In genomic region chr1:160136121-160136925, GRCh38 we compare ENCODE assay signal across 1 cellular context.
TF ChIP-seq lines count a peak whose summit lies in the region.

No MANE protein-coding gene starts in this region.

TF ChIP-seq in GM23338, 12 proteins besides CTCF, POLR2A, EP300 and RAD21 (continued from another document):
- TF ChIP-seq, protein P1, sequence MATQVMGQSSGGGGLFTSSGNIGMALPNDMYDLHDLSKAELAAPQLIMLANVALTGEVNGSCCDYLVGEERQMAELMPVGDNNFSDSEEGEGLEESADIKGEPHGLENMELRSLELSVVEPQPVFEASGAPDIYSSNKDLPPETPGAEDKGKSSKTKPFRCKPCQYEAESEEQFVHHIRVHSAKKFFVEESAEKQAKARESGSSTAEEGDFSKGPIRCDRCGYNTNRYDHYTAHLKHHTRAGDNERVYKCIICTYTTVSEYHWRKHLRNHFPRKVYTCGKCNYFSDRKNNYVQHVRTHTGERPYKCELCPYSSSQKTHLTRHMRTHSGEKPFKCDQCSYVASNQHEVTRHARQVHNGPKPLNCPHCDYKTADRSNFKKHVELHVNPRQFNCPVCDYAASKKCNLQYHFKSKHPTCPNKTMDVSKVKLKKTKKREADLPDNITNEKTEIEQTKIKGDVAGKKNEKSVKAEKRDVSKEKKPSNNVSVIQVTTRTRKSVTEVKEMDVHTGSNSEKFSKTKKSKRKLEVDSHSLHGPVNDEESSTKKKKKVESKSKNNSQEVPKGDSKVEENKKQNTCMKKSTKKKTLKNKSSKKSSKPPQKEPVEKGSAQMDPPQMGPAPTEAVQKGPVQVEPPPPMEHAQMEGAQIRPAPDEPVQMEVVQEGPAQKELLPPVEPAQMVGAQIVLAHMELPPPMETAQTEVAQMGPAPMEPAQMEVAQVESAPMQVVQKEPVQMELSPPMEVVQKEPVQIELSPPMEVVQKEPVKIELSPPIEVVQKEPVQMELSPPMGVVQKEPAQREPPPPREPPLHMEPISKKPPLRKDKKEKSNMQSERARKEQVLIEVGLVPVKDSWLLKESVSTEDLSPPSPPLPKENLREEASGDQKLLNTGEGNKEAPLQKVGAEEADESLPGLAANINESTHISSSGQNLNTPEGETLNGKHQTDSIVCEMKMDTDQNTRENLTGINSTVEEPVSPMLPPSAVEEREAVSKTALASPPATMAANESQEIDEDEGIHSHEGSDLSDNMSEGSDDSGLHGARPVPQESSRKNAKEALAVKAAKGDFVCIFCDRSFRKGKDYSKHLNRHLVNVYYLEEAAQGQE (IDR thresholded peaks at IDR 0.05; ENCODE audit: unreplicated experiment), result no peak
- TF ChIP-seq, protein P2, sequence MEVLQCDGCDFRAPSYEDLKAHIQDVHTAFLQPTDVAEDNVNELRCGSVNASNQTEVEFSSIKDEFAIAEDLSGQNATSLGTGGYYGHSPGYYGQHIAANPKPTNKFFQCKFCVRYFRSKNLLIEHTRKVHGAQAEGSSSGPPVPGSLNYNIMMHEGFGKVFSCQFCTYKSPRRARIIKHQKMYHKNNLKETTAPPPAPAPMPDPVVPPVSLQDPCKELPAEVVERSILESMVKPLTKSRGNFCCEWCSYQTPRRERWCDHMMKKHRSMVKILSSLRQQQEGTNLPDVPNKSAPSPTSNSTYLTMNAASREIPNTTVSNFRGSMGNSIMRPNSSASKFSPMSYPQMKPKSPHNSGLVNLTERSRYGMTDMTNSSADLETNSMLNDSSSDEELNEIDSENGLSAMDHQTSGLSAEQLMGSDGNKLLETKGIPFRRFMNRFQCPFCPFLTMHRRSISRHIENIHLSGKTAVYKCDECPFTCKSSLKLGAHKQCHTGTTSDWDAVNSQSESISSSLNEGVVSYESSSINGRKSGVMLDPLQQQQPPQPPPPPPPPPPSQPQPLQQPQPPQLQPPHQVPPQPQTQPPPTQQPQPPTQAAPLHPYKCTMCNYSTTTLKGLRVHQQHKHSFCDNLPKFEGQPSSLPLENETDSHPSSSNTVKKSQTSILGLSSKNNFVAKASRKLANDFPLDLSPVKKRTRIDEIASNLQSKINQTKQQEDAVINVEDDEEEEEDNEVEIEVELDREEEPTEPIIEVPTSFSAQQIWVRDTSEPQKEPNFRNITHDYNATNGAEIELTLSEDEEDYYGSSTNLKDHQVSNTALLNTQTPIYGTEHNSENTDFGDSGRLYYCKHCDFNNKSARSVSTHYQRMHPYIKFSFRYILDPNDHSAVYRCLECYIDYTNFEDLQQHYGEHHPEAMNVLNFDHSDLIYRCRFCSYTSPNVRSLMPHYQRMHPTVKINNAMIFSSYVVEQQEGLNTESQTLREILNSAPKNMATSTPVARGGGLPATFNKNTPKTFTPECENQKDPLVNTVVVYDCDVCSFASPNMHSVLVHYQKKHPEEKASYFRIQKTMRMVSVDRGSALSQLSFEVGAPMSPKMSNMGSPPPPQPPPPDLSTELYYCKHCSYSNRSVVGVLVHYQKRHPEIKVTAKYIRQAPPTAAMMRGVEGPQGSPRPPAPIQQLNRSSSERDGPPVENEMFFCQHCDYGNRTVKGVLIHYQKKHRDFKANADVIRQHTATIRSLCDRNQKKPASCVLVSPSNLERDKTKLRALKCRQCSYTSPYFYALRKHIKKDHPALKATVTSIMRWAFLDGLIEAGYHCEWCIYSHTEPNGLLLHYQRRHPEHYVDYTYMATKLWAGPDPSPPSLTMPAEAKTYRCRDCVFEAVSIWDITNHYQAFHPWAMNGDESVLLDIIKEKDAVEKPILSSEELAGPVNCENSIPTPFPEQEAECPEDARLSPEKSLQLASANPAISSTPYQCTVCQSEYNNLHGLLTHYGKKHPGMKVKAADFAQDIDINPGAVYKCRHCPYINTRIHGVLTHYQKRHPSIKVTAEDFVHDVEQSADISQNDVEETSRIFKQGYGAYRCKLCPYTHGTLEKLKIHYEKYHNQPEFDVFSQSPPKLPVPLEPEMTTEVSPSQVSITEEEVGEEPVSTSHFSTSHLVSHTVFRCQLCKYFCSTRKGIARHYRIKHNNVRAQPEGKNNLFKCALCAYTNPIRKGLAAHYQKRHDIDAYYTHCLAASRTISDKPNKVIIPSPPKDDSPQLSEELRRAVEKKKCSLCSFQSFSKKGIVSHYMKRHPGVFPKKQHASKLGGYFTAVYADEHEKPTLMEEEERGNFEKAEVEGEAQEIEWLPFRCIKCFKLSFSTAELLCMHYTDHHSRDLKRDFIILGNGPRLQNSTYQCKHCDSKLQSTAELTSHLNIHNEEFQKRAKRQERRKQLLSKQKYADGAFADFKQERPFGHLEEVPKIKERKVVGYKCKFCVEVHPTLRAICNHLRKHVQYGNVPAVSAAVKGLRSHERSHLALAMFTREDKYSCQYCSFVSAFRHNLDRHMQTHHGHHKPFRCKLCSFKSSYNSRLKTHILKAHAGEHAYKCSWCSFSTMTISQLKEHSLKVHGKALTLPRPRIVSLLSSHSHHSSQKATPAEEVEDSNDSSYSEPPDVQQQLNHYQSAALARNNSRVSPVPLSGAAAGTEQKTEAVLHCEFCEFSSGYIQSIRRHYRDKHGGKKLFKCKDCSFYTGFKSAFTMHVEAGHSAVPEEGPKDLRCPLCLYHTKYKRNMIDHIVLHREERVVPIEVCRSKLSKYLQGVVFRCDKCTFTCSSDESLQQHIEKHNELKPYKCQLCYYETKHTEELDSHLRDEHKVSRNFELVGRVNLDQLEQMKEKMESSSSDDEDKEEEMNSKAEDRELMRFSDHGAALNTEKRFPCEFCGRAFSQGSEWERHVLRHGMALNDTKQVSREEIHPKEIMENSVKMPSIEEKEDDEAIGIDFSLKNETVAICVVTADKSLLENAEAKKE (CRISPR knock-in tag; IDR thresholded peaks at IDR 0.05), result no peak
- TF ChIP-seq CREB1 (CRISPR knock-in tag; IDR thresholded peaks at IDR 0.05; ENCODE audit: low read depth), result no peak
- no peak for TF ChIP-seq POLR2AphosphoS5 (IDR thresholded peaks at IDR 0.05; ENCODE audit: low read depth)
- no peak for TF ChIP-seq ETS1 (IDR thresholded peaks at IDR 0.05)
- TF ChIP-seq STAT1 (IDR thresholded peaks at IDR 0.05; ENCODE audit: unreplicated experiment), result no peak
- TF ChIP-seq NANOG (IDR thresholded peaks at IDR 0.05; ENCODE audit: borderline replicate concordance), result no peak
- no peak for TF ChIP-seq ZNF114 (CRISPR knock-in tag; IDR thresholded peaks at IDR 0.05)
- TF ChIP-seq EZH2 (IDR thresholded peaks at IDR 0.05; ENCODE audit: low read depth, unreplicated experiment), result no peak
- TF ChIP-seq JUNB (IDR thresholded peaks at IDR 0.05; ENCODE audit: unreplicated experiment), result no peak
